Comparison of ENCODE assay signal across 8 cellular contexts in genomic region chr3:149659173-149659468, GRCh38. TPM values are rescaled to one million over a fixed set of nuclear protein-coding genes. Genes with fewer than 3 reads are reported as not detected.
DNase-seq lines count a peak whose midpoint lies in the region; ATAC-seq and TF ChIP-seq lines count a peak whose summit lies in the region.

No MANE protein-coding gene starts in this region.

- peak overlapping the region; percentile 93 for H3K4me3 Mint-ChIP-seq in activated T-helper 17 cell treated with anti-CD3 and anti-CD28 coated beads, Interleukin-2, amount 50 U/mL, for 72 hours

- no peak overlapping the region for H3K9ac ChIP-seq in smooth muscle cell (ENCODE audit: low read depth)

- in situ Hi-C loops in HAP-1 (cut with MboI; ENCODE audit: low sequenced_read_pairs): no loop called here

- 53% methylated on average over 9 of the region's 9 CpGs for WGBS in smooth muscle cell (ENCODE audit: low lambda C conversion rate)

- peaks cover 6% of the 10 kb centered on the region for H3K4me1 Mint-ChIP-seq in activated T-helper 17 cell treated with anti-CD3 and anti-CD28 coated beads, Interleukin-2, amount 50 U/mL, for 72 hours

- H3K27me3 ChIP-seq in HAP-1 (ENCODE audit: low read depth) (no peaks in the 10 kb centered on the region), smooth muscle cell (ENCODE audit: low read depth) (no peaks in the 10 kb centered on the region)

- H3F3A ChIP-seq in smooth muscle cell (ENCODE audit: low read depth): peaks cover 23% of the 10 kb centered on the region

- H4K20me1 ChIP-seq in smooth muscle cell (ENCODE audit: low read depth): peaks cover 26% of the 10 kb centered on the region

- H3K4me2 ChIP-seq in smooth muscle cell: peak overlapping the region; percentile 95

- no peak for TF ChIP-seq CTCF in smooth muscle cell (IDR thresholded peaks at IDR 0.05; ENCODE audit: borderline replicate concordance, insufficient read depth, poor library complexity, severe bottlenecking)

- no peaks in the 10 kb centered on the region for H3K9me3 Mint-ChIP-seq in activated T-helper 17 cell treated with anti-CD3 and anti-CD28 coated beads, Interleukin-2, amount 50 U/mL, for 72 hours

- no peaks in the 10 kb centered on the region for H3K9me3 ChIP-seq in HAP-1
- H3K9me3 ChIP-seq in iPS-18c (ENCODE audit: control insufficient read depth, insufficient read depth, low read length): peaks cover 2% of the 10 kb centered on the region
- H3K9me3 ChIP-seq in smooth muscle cell (replicated peaks; ENCODE audit: low read depth): no peaks in the 10 kb centered on the region

- H3K79me2 ChIP-seq in smooth muscle cell (ENCODE audit: low read depth): peaks cover 32% of the 10 kb centered on the region

- H3K27ac ChIP-seq in smooth muscle cell (ENCODE audit: low read depth): peak overlapping the region; percentile 91

- H3K27me3 Mint-ChIP-seq in activated T-helper 17 cell treated with anti-CD3 and anti-CD28 coated beads, Interleukin-2, amount 50 U/mL, for 72 hours: peaks cover 40% of the 10 kb centered on the region

- no peak overlapping the region for H2AFZ ChIP-seq in smooth muscle cell (ENCODE audit: low read depth)

- H3K36me3 ChIP-seq in HAP-1 (replicated peaks) (peaks cover 11% of the 10 kb centered on the region), smooth muscle cell (ENCODE audit: low read depth) (no peaks in the 10 kb centered on the region)

- peaks cover 70% of the 10 kb centered on the region for H3K4me1 ChIP-seq in HAP-1
- peaks cover 14% of the 10 kb centered on the region for H3K4me1 ChIP-seq in smooth muscle cell (ENCODE audit: low read depth)

- H3K36me3 Mint-ChIP-seq in activated T-helper 17 cell treated with anti-CD3 and anti-CD28 coated beads, Interleukin-2, amount 50 U/mL, for 72 hours (ENCODE audit: low read depth): no peaks in the 10 kb centered on the region

- intact Hi-C loops in head of caudate nucleus (cut with DNase I): loop anchor here (10.0 kb wide), 2 partner anchors 84 to 124 kb away; no protein-coding TSS in a partner anchor

- H3K4me3 ChIP-seq in HAP-1 (peak overlapping the region; percentile 67), iPS-18c (ENCODE audit: insufficient read depth, low read depth, low read length) (peak overlapping the region; percentile 88; the same call in 1 of the 2 replicates), smooth muscle cell (peak overlapping the region; percentile 77)

- peak in 1 of 2 experiments; percentile 39 for DNase-seq in HAP-1 (ENCODE audit: low spot score in 2 of 2)
- no peak for DNase-seq in smooth muscle cell (lab: John Stamatoyannopoulos, UW; ENCODE audit: unreplicated experiment)
- no peak for DNase-seq in DMS 273 (lab: John Stamatoyannopoulos, UW; ENCODE audit: unreplicated experiment)
- DNase-seq in EL: no peak
- no peak for DNase-seq in head of caudate nucleus

- no peak for ATAC-seq in activated T-helper 17 cell treated with anti-CD3 and anti-CD28 coated beads, Interleukin-2, amount 50 U/mL, for 72 hours (replicated peaks)
- ATAC-seq in GM18519 (IDR thresholded peaks at IDR 0.05; ENCODE audit: low FRiP score, unreplicated experiment): no peak

- H3K27ac Mint-ChIP-seq in activated T-helper 17 cell treated with anti-CD3 and anti-CD28 coated beads, Interleukin-2, amount 50 U/mL, for 72 hours: no peak overlapping the region

RNA-seq across cellular contexts. Expression of gene WWTR1, which starts 1.3 kb away (rescaled TPM):
- total RNA-seq in activated T-helper 17 cell treated with anti-CD3 and anti-CD28 coated beads, Interleukin-2, amount 50 U/mL, for 72 hours: 1 to 10 TPM; 1.8 to 2.8 TPM
- total RNA-seq in smooth muscle cell: 54.3 and 55.6 TPM in 2 replicates
- polyA plus RNA-seq in smooth muscle cell: 38.4 and 43.7 TPM in 2 replicates

Comparison
In these comparisons a context has a peak if more than half of its experiments do, and no peak if none do; other contexts are left out.
1. RNA of gene WWTR1, which starts 1.3 kb away (total RNA-seq): 54.3 to 55.6 TPM in smooth muscle cell; 1.8 to 2.8 TPM in activated T-helper 17 cell treated with anti-CD3 and anti-CD28 coated beads, Interleukin-2, amount 50 U/mL, for 72 hours; every median in the first group is over 10 times any median in the second.
2. Peak in every context shown above with its lines, with median percentiles within 50 percentile points of each other: H3K4me3 ChIP-seq.